ENCODE assay signal across 1 cellular context in the genomic region with DNA sequence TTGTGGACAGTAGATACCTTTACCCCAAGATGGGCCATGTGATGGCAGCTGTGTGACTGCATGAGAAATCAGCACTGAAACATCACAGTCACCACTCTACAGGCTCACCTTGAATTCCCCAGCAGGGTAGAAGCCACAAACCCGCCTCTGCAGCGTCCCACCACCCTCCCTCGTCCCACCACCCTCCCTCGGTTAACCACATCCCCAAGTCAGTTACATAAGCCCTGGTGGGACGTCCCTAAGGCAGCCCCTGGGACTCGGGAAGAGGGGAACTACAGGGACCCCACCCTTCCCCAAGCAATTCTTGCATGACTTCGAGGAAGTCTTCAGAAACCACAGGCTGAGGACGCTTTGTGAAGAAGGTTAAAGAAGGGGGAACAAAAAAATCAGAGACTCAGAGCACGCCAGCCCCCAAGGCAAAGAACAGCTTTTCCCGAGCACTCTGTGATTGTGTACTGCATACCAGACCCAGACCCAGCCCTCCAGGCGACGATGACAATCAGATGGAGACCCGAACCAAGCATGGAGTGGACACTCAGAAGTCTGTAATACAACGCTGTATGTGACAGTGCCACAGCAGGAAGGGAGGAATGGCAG.
TF ChIP-seq lines count a peak whose summit lies in the region.

No MANE protein-coding gene starts in this region.

TF ChIP-seq in GM12878, 131 proteins besides CTCF, POLR2A, EP300 and RAD21 (continued from another document):
- TF ChIP-seq, protein P1, sequence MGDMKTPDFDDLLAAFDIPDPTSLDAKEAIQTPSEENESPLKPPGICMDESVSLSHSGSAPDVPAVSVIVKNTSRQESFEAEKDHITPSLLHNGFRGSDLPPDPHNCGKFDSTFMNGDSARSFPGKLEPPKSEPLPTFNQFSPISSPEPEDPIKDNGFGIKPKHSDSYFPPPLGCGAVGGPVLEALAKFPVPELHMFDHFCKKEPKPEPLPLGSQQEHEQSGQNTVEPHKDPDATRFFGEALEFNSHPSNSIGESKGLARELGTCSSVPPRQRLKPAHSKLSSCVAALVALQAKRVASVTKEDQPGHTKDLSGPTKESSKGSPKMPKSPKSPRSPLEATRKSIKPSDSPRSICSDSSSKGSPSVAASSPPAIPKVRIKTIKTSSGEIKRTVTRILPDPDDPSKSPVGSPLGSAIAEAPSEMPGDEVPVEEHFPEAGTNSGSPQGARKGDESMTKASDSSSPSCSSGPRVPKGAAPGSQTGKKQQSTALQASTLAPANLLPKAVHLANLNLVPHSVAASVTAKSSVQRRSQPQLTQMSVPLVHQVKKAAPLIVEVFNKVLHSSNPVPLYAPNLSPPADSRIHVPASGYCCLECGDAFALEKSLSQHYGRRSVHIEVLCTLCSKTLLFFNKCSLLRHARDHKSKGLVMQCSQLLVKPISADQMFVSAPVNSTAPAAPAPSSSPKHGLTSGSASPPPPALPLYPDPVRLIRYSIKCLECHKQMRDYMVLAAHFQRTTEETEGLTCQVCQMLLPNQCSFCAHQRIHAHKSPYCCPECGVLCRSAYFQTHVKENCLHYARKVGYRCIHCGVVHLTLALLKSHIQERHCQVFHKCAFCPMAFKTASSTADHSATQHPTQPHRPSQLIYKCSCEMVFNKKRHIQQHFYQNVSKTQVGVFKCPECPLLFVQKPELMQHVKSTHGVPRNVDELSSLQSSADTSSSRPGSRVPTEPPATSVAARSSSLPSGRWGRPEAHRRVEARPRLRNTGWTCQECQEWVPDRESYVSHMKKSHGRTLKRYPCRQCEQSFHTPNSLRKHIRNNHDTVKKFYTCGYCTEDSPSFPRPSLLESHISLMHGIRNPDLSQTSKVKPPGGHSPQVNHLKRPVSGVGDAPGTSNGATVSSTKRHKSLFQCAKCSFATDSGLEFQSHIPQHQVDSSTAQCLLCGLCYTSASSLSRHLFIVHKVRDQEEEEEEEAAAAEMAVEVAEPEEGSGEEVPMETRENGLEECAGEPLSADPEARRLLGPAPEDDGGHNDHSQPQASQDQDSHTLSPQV (IDR thresholded peaks at IDR 0.05): 0 out of 2 replicates have a peak, but pooled peaks have one; percentile 2
- TF ChIP-seq SMARCA5 (IDR thresholded peaks at IDR 0.05) (peak; percentile 58; the same call in 1 of the 2 replicates), RUNX3 (IDR thresholded peaks at IDR 0.05; ENCODE audit: low read length) (peak; percentile 99), GABPA (IDR thresholded peaks at IDR 0.05; ENCODE audit: low read depth) (0 out of 2 replicates have a peak, but pooled peaks have one; percentile 31), NFYA (IDR thresholded peaks at IDR 0.05; ENCODE audit: borderline replicate concordance, low read depth, low read length) (no peak), ZNF24 (IDR thresholded peaks at IDR 0.05) (no peak), LARP7 (IDR thresholded peaks at IDR 0.05) (no peak), YY1 (IDR thresholded peaks at IDR 0.05; ENCODE audit: low read depth, low read length) (0 out of 2 replicates have a peak, but pooled peaks have one; percentile 33), SMC3 (IDR thresholded peaks at IDR 0.05; ENCODE audit: borderline replicate concordance, low read length) (peak; percentile 28; the same call in 1 of the 2 replicates), ZNF217 (IDR thresholded peaks at IDR 0.05) (no peak), MEF2B (IDR thresholded peaks at IDR 0.05; ENCODE audit: partially characterized antibody, poor library complexity, severe bottlenecking) (peak; percentile 95), ZSCAN29 (IDR thresholded peaks at IDR 0.05) (no peak), ETV6 (conservative IDR thresholded peaks at IDR 0.05 in 1 of 2, IDR thresholded peaks at IDR 0.05 in 1 of 2; ENCODE audit: borderline replicate concordance in 1 of 2, low read depth in 1 of 2) (peak in 1 of 2 experiments; percentile 74; a peak in 2 of 4 replicates), BHLHE40 (IDR thresholded peaks at IDR 0.05; ENCODE audit: borderline replicate concordance in 1 of 2, low read depth in 2 of 2, low read length in 1 of 2) (peak in 1 of 2 experiments; percentile 76; a peak in 3 of 4 replicates), IKZF1 (conservative IDR thresholded peaks at IDR 0.05) (peak; percentile 98), MTA2 (IDR thresholded peaks at IDR 0.05; ENCODE audit: low read depth) (peak; percentile 87), PML (IDR thresholded peaks at IDR 0.05; ENCODE audit: low read length) (no peak), CBFB (IDR thresholded peaks at IDR 0.05; ENCODE audit: low read depth) (peak; percentile 98), ZBED1 (IDR thresholded peaks at IDR 0.05; ENCODE audit: borderline replicate concordance) (peak; percentile 85; the same call in 1 of the 2 replicates), SUPT20H (IDR thresholded peaks at IDR 0.05; ENCODE audit: borderline replicate concordance, control insufficient read depth, low read depth, low read length) (no peak), GATAD2B (conservative IDR thresholded peaks at IDR 0.05; ENCODE audit: low read depth) (peak; percentile 94), SPI1 (IDR thresholded peaks at IDR 0.05; ENCODE audit: borderline replicate concordance, insufficient read depth, low read depth, low read length) (peak; percentile 41; the same call in 1 of the 2 replicates), HDAC6 (IDR thresholded peaks at IDR 0.05; ENCODE audit: unreplicated experiment) (no peak), MTA3 (IDR thresholded peaks at IDR 0.05; ENCODE audit: borderline replicate concordance, low read length) (peak; percentile 66; the same call in 1 of the 2 replicates), MEF2A (IDR thresholded peaks at IDR 0.05; ENCODE audit: insufficient read depth, low read depth, low read length) (peak; percentile 77; the same call in 1 of the 2 replicates), SRF (IDR thresholded peaks at IDR 0.05; ENCODE audit: low read depth in 2 of 2, low read length in 2 of 2) (no peak)
- TF ChIP-seq, protein P2, sequence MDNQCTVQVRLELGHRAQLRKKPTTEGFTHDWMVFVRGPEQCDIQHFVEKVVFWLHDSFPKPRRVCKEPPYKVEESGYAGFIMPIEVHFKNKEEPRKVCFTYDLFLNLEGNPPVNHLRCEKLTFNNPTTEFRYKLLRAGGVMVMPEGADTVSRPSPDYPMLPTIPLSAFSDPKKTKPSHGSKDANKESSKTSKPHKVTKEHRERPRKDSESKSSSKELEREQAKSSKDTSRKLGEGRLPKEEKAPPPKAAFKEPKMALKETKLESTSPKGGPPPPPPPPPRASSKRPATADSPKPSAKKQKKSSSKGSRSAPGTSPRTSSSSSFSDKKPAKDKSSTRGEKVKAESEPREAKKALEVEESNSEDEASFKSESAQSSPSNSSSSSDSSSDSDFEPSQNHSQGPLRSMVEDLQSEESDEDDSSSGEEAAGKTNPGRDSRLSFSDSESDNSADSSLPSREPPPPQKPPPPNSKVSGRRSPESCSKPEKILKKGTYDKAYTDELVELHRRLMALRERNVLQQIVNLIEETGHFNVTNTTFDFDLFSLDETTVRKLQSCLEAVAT (IDR thresholded peaks at IDR 0.05): peak; percentile 93
- TF ChIP-seq, protein P3, sequence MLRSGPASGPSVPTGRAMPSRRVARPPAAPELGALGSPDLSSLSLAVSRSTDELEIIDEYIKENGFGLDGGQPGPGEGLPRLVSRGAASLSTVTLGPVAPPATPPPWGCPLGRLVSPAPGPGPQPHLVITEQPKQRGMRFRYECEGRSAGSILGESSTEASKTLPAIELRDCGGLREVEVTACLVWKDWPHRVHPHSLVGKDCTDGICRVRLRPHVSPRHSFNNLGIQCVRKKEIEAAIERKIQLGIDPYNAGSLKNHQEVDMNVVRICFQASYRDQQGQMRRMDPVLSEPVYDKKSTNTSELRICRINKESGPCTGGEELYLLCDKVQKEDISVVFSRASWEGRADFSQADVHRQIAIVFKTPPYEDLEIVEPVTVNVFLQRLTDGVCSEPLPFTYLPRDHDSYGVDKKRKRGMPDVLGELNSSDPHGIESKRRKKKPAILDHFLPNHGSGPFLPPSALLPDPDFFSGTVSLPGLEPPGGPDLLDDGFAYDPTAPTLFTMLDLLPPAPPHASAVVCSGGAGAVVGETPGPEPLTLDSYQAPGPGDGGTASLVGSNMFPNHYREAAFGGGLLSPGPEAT (IDR thresholded peaks at IDR 0.05; ENCODE audit: low read depth): peak; percentile 92
- TF ChIP-seq, protein P4, sequence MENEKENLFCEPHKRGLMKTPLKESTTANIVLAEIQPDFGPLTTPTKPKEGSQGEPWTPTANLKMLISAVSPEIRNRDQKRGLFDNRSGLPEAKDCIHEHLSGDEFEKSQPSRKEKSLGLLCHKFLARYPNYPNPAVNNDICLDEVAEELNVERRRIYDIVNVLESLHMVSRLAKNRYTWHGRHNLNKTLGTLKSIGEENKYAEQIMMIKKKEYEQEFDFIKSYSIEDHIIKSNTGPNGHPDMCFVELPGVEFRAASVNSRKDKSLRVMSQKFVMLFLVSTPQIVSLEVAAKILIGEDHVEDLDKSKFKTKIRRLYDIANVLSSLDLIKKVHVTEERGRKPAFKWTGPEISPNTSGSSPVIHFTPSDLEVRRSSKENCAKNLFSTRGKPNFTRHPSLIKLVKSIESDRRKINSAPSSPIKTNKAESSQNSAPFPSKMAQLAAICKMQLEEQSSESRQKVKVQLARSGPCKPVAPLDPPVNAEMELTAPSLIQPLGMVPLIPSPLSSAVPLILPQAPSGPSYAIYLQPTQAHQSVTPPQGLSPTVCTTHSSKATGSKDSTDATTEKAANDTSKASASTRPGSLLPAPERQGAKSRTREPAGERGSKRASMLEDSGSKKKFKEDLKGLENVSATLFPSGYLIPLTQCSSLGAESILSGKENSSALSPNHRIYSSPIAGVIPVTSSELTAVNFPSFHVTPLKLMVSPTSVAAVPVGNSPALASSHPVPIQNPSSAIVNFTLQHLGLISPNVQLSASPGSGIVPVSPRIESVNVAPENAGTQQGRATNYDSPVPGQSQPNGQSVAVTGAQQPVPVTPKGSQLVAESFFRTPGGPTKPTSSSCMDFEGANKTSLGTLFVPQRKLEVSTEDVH (IDR thresholded peaks at IDR 0.05; ENCODE audit: low read depth, partially characterized antibody): no peak
- TF ChIP-seq, protein P5, sequence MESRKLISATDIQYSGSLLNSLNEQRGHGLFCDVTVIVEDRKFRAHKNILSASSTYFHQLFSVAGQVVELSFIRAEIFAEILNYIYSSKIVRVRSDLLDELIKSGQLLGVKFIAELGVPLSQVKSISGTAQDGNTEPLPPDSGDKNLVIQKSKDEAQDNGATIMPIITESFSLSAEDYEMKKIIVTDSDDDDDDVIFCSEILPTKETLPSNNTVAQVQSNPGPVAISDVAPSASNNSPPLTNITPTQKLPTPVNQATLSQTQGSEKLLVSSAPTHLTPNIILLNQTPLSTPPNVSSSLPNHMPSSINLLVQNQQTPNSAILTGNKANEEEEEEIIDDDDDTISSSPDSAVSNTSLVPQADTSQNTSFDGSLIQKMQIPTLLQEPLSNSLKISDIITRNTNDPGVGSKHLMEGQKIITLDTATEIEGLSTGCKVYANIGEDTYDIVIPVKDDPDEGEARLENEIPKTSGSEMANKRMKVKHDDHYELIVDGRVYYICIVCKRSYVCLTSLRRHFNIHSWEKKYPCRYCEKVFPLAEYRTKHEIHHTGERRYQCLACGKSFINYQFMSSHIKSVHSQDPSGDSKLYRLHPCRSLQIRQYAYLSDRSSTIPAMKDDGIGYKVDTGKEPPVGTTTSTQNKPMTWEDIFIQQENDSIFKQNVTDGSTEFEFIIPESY (IDR thresholded peaks at IDR 0.05): no peak
- TF ChIP-seq, protein P6, sequence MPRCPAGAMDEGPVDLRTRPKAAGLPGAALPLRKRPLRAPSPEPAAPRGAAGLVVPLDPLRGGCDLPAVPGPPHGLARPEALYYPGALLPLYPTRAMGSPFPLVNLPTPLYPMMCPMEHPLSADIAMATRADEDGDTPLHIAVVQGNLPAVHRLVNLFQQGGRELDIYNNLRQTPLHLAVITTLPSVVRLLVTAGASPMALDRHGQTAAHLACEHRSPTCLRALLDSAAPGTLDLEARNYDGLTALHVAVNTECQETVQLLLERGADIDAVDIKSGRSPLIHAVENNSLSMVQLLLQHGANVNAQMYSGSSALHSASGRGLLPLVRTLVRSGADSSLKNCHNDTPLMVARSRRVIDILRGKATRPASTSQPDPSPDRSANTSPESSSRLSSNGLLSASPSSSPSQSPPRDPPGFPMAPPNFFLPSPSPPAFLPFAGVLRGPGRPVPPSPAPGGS (IDR thresholded peaks at IDR 0.05; ENCODE audit: borderline replicate concordance, insufficient read depth, low read depth, low read length, poor library complexity, severe bottlenecking): peak; percentile 93
- TF ChIP-seq, protein P7, sequence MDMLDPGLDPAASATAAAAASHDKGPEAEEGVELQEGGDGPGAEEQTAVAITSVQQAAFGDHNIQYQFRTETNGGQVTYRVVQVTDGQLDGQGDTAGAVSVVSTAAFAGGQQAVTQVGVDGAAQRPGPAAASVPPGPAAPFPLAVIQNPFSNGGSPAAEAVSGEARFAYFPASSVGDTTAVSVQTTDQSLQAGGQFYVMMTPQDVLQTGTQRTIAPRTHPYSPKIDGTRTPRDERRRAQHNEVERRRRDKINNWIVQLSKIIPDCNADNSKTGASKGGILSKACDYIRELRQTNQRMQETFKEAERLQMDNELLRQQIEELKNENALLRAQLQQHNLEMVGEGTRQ (IDR thresholded peaks at IDR 0.05; ENCODE audit: borderline replicate concordance, low read depth, low read length): peak; percentile 17; the same call in 1 of the 2 replicates
